22 cellular contexts compared by ENCODE assay signal in the genomic region with DNA sequence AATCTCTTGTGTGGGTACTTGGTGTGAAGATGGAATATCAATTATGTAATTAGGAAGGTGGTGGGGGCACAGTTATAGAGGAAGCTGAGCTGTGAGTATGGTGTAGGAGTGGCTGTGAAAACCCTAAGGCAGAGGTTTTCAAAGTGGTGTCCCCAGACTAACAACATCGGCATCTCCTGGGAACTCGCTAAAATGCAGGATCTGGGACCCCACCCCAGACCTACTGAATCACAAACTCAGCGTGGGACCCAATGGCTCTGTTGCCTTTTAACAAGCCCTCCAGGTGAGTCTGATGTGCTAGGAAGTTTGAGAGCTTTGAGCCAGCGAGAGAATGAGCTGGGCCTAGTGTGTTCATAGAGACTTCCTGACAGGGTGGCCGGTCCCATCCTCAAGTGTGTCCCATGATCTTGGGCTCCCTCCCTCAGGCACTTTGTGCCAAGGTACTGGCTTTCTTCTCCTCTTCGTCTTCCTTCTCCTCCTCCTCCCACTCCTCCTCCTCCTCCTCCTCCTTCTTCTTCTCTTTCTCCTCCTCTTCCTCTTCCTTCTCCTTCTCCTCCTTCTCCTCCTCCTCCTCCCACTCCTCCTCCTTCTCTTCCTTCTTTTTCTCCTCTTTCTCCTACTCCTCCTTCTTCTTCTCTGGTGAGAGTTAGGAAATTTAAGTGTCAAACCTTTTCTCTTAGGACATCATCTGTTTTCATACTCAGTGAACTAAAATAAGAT.
"Had no signal": no experiment of that assay in that cellular context is flagged by ENCODE, and none has a peak within 500 bp of the region (broad histone marks: within the 10 kb centered on the region; RNA-seq: fewer than 3 reads in every experiment).

No MANE protein-coding gene starts in this region.

- H3K27me3 ChIP-seq: esophagus squamous epithelium, heart left ventricle, left lung, ovary, sigmoid colon, spleen, tibial nerve, upper lobe of left lung had no signal

- H3K27ac Mint-ChIP-seq: stimulated activated memory B cell treated with anti-CD40 and anti-IgM and Interleukin-4, amounts not matched to agents 10 μg/mL and 1 μg/mL and 100 μg/mL, for 72 hours had no signal

- H3K27ac ChIP-seq: esophagus squamous epithelium, heart left ventricle, left lung, ovary, psoas muscle, sigmoid colon, spleen, thoracic aorta, tibial nerve, upper lobe of left lung had no signal

- H3K9me3 ChIP-seq: esophagus squamous epithelium, heart left ventricle, left lung, ovary, psoas muscle, sigmoid colon, spleen, thoracic aorta, tibial nerve, upper lobe of left lung had no signal

- DNase-seq: effector CD8-positive, alpha-beta T cell; erythroblast; esophagus squamous epithelium; heart left ventricle; hippocampal formation; left cardiac atrium; left lung; mesenchymal stem cell; midbrain; naive thymus-derived CD4-positive, alpha-beta T cell; occipital lobe; ovary; posterior cingulate gyrus; psoas muscle; right cardiac atrium; sigmoid colon; spleen; substantia nigra; upper lobe of left lung had no signal

- H3K27me3 Mint-ChIP-seq: stimulated activated memory B cell treated with anti-CD40 and anti-IgM and Interleukin-4, amounts not matched to agents 10 μg/mL and 1 μg/mL and 100 μg/mL, for 72 hours had no signal

- H3K4me3 Mint-ChIP-seq: stimulated activated memory B cell treated with anti-CD40 and anti-IgM and Interleukin-4, amounts not matched to agents 10 μg/mL and 1 μg/mL and 100 μg/mL, for 72 hours had no signal

- ATAC-seq: heart left ventricle; left cardiac atrium; naive thymus-derived CD4-positive, alpha-beta T cell; psoas muscle; right cardiac atrium; stimulated activated memory B cell treated with anti-CD40 and anti-IgM and Interleukin-4, amounts not matched to agents 10 μg/mL and 1 μg/mL and 100 μg/mL, for 72 hours had no signal

- H3K4me1 Mint-ChIP-seq: stimulated activated memory B cell treated with anti-CD40 and anti-IgM and Interleukin-4, amounts not matched to agents 10 μg/mL and 1 μg/mL and 100 μg/mL, for 72 hours had no signal

- H3K9me3 Mint-ChIP-seq: stimulated activated memory B cell treated with anti-CD40 and anti-IgM and Interleukin-4, amounts not matched to agents 10 μg/mL and 1 μg/mL and 100 μg/mL, for 72 hours had no signal

- H3K36me3 ChIP-seq: esophagus squamous epithelium, heart left ventricle, left lung, ovary, sigmoid colon, spleen, thoracic aorta, tibial nerve, upper lobe of left lung had no signal

- H3K4me3 ChIP-seq: esophagus squamous epithelium, heart left ventricle, left lung, ovary, psoas muscle, sigmoid colon, spleen, thoracic aorta, tibial nerve, upper lobe of left lung had no signal

- H3K4me1 ChIP-seq: esophagus squamous epithelium, psoas muscle, sigmoid colon, spleen, tibial nerve, upper lobe of left lung had no signal
